8 cellular contexts compared by ENCODE assay signal in genomic region chrX:53094584-53094908, GRCh38. TPM values are rescaled to one million over a fixed set of nuclear protein-coding genes. Genes with fewer than 3 reads are reported as not detected.
DNase-seq lines count a peak whose midpoint lies in the region; ATAC-seq and TF ChIP-seq lines count a peak whose summit lies in the region.

No MANE protein-coding gene starts in this region.

- ATAC-seq in body of pancreas = no peak
- no peak for ATAC-seq in memory B cell (ENCODE audit: low read depth)
- ATAC-seq in upper lobe of left lung (ENCODE audit: low FRiP score in 2 of 2) = no peak
- ATAC-seq in esophagus mucosa = no peak

- H3K4me3 ChIP-seq in body of pancreas = peak overlapping the region; percentile 28 to 39
- peak overlapping the region; percentile 56 to 84 (median 65) for H3K4me3 ChIP-seq in upper lobe of left lung

- peaks cover 2% of the 10 kb centered on the region for H3K36me3 Mint-ChIP-seq in activated naive CD4-positive, alpha-beta T cell treated with anti-CD3 and anti-CD28 coated beads for 36 hours (ENCODE audit: low read depth)
- H3K36me3 Mint-ChIP-seq in memory B cell = peaks cover 2% of the 10 kb centered on the region

- H3K4me1 Mint-ChIP-seq in activated naive CD4-positive, alpha-beta T cell treated with anti-CD3 and anti-CD28 coated beads for 36 hours (ENCODE audit: low read depth) = peaks cover 9% of the 10 kb centered on the region
- peaks cover 12% of the 10 kb centered on the region for H3K4me1 Mint-ChIP-seq in memory B cell

- DNase-seq in activated naive CD4-positive, alpha-beta T cell treated with anti-CD3 and anti-CD28 coated beads for 36 hours = no peak
- DNase-seq in activated naive CD4-positive, alpha-beta T cell treated with anti-CD3 and anti-CD28 coated beads, Interleukin-2, amount 50 U/mL, for 16 hours = no peak
- no peak for DNase-seq in body of pancreas
- no peak for DNase-seq in memory B cell (ENCODE audit: low spot score in 2 of 2)
- no peak for DNase-seq in upper lobe of left lung
- DNase-seq in HuH-7.5 (ENCODE audit: low spot score) = no peak
- no peak for DNase-seq in GM03348 (ENCODE audit: low spot score)

- TF ChIP-seq POLR2A in body of pancreas (IDR thresholded peaks at IDR 0.05) (no peak), upper lobe of left lung (IDR thresholded peaks at IDR 0.05) (no peak)

- TF ChIP-seq CTCF in body of pancreas (IDR thresholded peaks at IDR 0.05) (no peak), upper lobe of left lung (IDR thresholded peaks at IDR 0.05) (no peak)

- CTCF ChIA-PET in activated naive CD4-positive, alpha-beta T cell treated with anti-CD3 and anti-CD28 coated beads for 36 hours (lab: Charles Lee) = interaction anchor here (1.3 kb wide), 1 partner anchor 13 kb away, joined by 3 read pairs; the partner anchor contains the start of gene TSPYL2

- H3K4me3 Mint-ChIP-seq in activated naive CD4-positive, alpha-beta T cell treated with anti-CD3 and anti-CD28 coated beads for 36 hours = peak overlapping the region; percentile 91
- H3K4me3 Mint-ChIP-seq in memory B cell = peak overlapping the region; percentile 87

- H3K27ac Mint-ChIP-seq in activated naive CD4-positive, alpha-beta T cell treated with anti-CD3 and anti-CD28 coated beads for 36 hours = peak overlapping the region; percentile 91
- H3K27ac Mint-ChIP-seq in memory B cell = peak overlapping the region; percentile 60

- H3K27ac ChIP-seq in body of pancreas (peak overlapping the region; percentile 62 to 97 (median 90)), upper lobe of left lung (peak overlapping the region; percentile 86 to 89 (median 87))

- H3K27me3 Mint-ChIP-seq in activated naive CD4-positive, alpha-beta T cell treated with anti-CD3 and anti-CD28 coated beads for 36 hours (ENCODE audit: low read depth) = no peaks in the 10 kb centered on the region
- no peaks in the 10 kb centered on the region for H3K27me3 Mint-ChIP-seq in memory B cell

- H3K27me3 ChIP-seq in body of pancreas = no peaks in the 10 kb centered on the region
- no peaks in the 10 kb centered on the region for H3K27me3 ChIP-seq in upper lobe of left lung

- H3K36me3 ChIP-seq in body of pancreas (replicated peaks in 1 of 2; ENCODE audit: insufficient read depth in 1 of 2, low read depth in 2 of 2) (no peaks in the 10 kb centered on the region), upper lobe of left lung (no peaks in the 10 kb centered on the region)

- H3K4me1 ChIP-seq in body of pancreas (peaks cover 7% of the 10 kb centered on the region), upper lobe of left lung (peaks cover 0 to 4% (median 0%) of the 10 kb centered on the region in 4 donors)

- TF ChIP-seq EP300 in upper lobe of left lung (IDR thresholded peaks at IDR 0.05) = no peak

- no peaks in the 10 kb centered on the region for H3K9me3 ChIP-seq in body of pancreas
- H3K9me3 ChIP-seq in upper lobe of left lung = no peaks in the 10 kb centered on the region

- 0% methylated on average over 1 to 5 of the region's 5 CpGs for WGBS in body of pancreas, 2 donors
- WGBS in upper lobe of left lung, 2 donors = 0 to 18% methylated on average over 2 to 5 of the region's 5 CpGs

- intact Hi-C loops in activated naive CD4-positive, alpha-beta T cell treated with anti-CD3 and anti-CD28 coated beads for 36 hours (cut with micrococcal nuclease) = loop anchor here (1.0 to 10.0 kb wide), 5 partner anchors 99 to 1713 kb away; partner anchors contain the start of genes MAGED2, RIBC1 and SMC1A
- intact Hi-C loops in body of pancreas (cut with DNase I) = no loop called here

- H3K9me3 Mint-ChIP-seq in activated naive CD4-positive, alpha-beta T cell treated with anti-CD3 and anti-CD28 coated beads for 36 hours = no peaks in the 10 kb centered on the region
- H3K9me3 Mint-ChIP-seq in memory B cell = no peaks in the 10 kb centered on the region

RNA-seq across cellular contexts. Expression of gene KANTR, which starts 0.6 kb away (rescaled TPM):
- 1 to 10 TPM; 7.5 to 9.2 TPM for total RNA-seq in activated naive CD4-positive, alpha-beta T cell treated with anti-CD3 and anti-CD28 coated beads for 36 hours
- total RNA-seq in body of pancreas = 10 to 100 TPM; 12.2 to 13.0 TPM
- 10 to 100 TPM in 4 of 6 donors, 1 to 10 TPM in 2; 7.6 to 68.1 (median 14.9) TPM for total RNA-seq in upper lobe of left lung
- total RNA-seq in esophagus mucosa = 6.6 TPM

RNA-seq across cellular contexts. Expression of gene TSPYL2, which starts 12.4 kb away (rescaled TPM):
- total RNA-seq in activated naive CD4-positive, alpha-beta T cell treated with anti-CD3 and anti-CD28 coated beads for 36 hours = 10 to 100 TPM; 72.2 to 74.4 TPM
- total RNA-seq in body of pancreas (10 to 100 TPM; 28.3 to 40.5 TPM), upper lobe of left lung (100 to 1,000 TPM in 1 of 6 donors, 10 to 100 TPM in 5; 33.4 to 162 (median 46.6) TPM), esophagus mucosa (2.5 TPM)

RNA-seq across cellular contexts. Expression of gene GPR173, which starts 46.0 kb away (rescaled TPM):
- total RNA-seq in activated naive CD4-positive, alpha-beta T cell treated with anti-CD3 and anti-CD28 coated beads for 36 hours = under 1 TPM in 1 of 2 experiments, not detected in 1; 0.05 TPM
- under 1 TPM; 0.26 to 0.66 TPM for total RNA-seq in body of pancreas
- 1 to 10 TPM in 3 of 6 donors, under 1 TPM in 3; 0.46 to 1.3 (median 0.95) TPM for total RNA-seq in upper lobe of left lung
- 0.08 TPM for total RNA-seq in esophagus mucosa
